In the genomic region with DNA sequence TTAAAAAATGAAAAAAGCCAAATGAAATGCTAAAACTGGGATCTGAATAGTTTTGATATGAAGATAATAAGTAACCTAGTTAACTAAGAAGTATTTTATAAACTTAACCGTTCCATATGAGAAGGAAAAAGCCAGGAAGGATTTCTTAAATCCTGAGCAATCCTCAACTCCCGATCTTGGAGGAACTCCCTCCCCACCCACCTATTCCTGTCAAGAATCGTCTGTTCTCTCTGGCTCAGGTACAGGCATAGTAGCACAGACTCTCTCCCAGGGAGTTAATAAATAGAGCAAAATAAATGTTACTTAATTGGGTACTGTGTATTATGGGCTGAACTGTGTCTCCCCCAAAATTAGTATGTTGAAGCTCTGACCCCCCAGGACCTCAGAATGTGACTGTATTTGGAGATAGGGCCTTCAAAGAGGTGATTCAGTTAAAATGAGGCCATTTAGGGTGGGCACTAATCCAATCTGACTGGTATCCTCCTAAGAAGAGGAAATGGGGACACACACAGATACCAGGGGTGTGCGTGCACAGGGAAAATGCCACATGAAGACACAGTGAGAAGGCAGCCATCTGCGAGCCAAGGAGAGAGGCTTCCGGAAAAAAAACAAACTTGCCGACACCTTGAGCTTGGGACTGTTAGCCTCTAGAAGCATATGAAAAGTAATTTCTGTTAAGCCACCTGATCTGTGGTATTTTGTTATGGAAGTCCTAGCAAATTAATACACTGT, we compare ENCODE assay signal across 21 cellular contexts. TPM values are rescaled to one million over a fixed set of nuclear protein-coding genes. Genes with fewer than 3 reads are reported as not detected.
DNase-seq lines count a peak whose midpoint lies in the region; ATAC-seq and TF ChIP-seq lines count a peak whose summit lies in the region.
"Had no signal": no experiment of that assay in that cellular context is flagged by ENCODE, and none has a peak within 500 bp of the region (broad histone marks: within the 10 kb centered on the region; RNA-seq: fewer than 3 reads in every experiment).

No MANE protein-coding gene starts in this region.

- intact Hi-C loops in activated CD4-positive, alpha-beta memory T cell treated with anti-CD3 and anti-CD28 coated beads for 36 hours (cut with micrococcal nuclease), result no loop called here
- intact Hi-C loops in heart left ventricle (cut with DNase I), result no loop called here

- WGBS in heart left ventricle, 4 donors, result 78 to 84% (median 82%) methylated on average over 7 of the region's 7 CpGs

- H3K4me3 Mint-ChIP-seq in activated CD4-positive, alpha-beta memory T cell treated with anti-CD3 and anti-CD28 coated beads for 36 hours, result no peak overlapping the region
- H3K4me3 Mint-ChIP-seq: activated B cell treated with CpG ODN at 0.5 μM for 24 hours; activated CD8-positive, alpha-beta T cell treated with anti-CD3 and anti-CD28 coated beads for 36 hours; naive thymus-derived CD8-positive, alpha-beta T cell had no signal

- no peaks in the 10 kb centered on the region for H3K27me3 Mint-ChIP-seq in activated CD4-positive, alpha-beta memory T cell treated with anti-CD3 and anti-CD28 coated beads for 36 hours
- H3K27me3 Mint-ChIP-seq: activated B cell treated with CpG ODN at 0.5 μM for 24 hours; activated CD8-positive, alpha-beta T cell treated with anti-CD3 and anti-CD28 coated beads for 36 hours; naive thymus-derived CD8-positive, alpha-beta T cell had no signal

- H3K4me1 Mint-ChIP-seq in activated CD4-positive, alpha-beta memory T cell treated with anti-CD3 and anti-CD28 coated beads for 36 hours (ENCODE audit: low read depth), result no peaks in the 10 kb centered on the region
- H3K4me1 Mint-ChIP-seq: activated B cell treated with CpG ODN at 0.5 μM for 24 hours had no signal

- in situ Hi-C loops in ACHN (cut with HindIII; ENCODE audit: low pct_ligation_motif_present, low pct_unique_long_range_greater_than_20kb, low sequenced_read_pairs), result no loop called here

- no peaks in the 10 kb centered on the region for H3K9me3 ChIP-seq in SJSA1 (replicated peaks)
- no peaks in the 10 kb centered on the region for H3K9me3 ChIP-seq in muscle layer of duodenum (ENCODE audit: control insufficient read depth in 1 of 2, low read length in 2 of 2)
- H3K9me3 ChIP-seq in heart left ventricle, result no peaks in the 10 kb centered on the region
- H3K9me3 ChIP-seq: gastrocnemius medialis, ovary had no signal

- no peak overlapping the region for H3K27ac Mint-ChIP-seq in activated CD4-positive, alpha-beta memory T cell treated with anti-CD3 and anti-CD28 coated beads for 36 hours
- H3K27ac Mint-ChIP-seq: activated B cell treated with CpG ODN at 0.5 μM for 24 hours; activated CD8-positive, alpha-beta T cell treated with anti-CD3 and anti-CD28 coated beads for 36 hours; naive thymus-derived CD8-positive, alpha-beta T cell had no signal

- no peaks in the 10 kb centered on the region for H3K9me3 Mint-ChIP-seq in activated CD4-positive, alpha-beta memory T cell treated with anti-CD3 and anti-CD28 coated beads for 36 hours
- H3K9me3 Mint-ChIP-seq: activated B cell treated with CpG ODN at 0.5 μM for 24 hours; activated CD8-positive, alpha-beta T cell treated with anti-CD3 and anti-CD28 coated beads for 36 hours; naive thymus-derived CD8-positive, alpha-beta T cell had no signal

- H3K36me3 ChIP-seq in SJSA1 (no peaks in the 10 kb centered on the region; the same call in 1 of the 2 replicates), muscle layer of duodenum (ENCODE audit: control insufficient read depth in 1 of 2, insufficient read depth in 2 of 2, low read length in 2 of 2) (peaks cover 0 to 3% of the 10 kb centered on the region in 2 donors), heart left ventricle (peaks cover 0 to 7% (median 0%) of the 10 kb centered on the region in 9 donors)
- H3K36me3 ChIP-seq: cardiac muscle cell, ovary had no signal

- POLR2A ChIA-PET in activated CD4-positive, alpha-beta memory T cell treated with anti-CD3 and anti-CD28 coated beads for 36 hours (lab: Charles Lee), result no interaction called here

- peak; percentile 55 for DNase-seq in ACHN
- no peak for DNase-seq in SJSA1 (ENCODE audit: low read depth in 1 of 2, low spot score in 2 of 2)
- peak; percentile 68 for DNase-seq in cerebellum (ENCODE audit: low spot score)
- DNase-seq in activated CD4-positive, alpha-beta memory T cell treated with anti-CD3 and anti-CD28 coated beads for 36 hours, result no peak
- no peak for DNase-seq in heart left ventricle
- DNase-seq: activated B cell treated with CpG ODN at 0.5 μM for 24 hours; activated CD8-positive, alpha-beta T cell treated with anti-CD3 and anti-CD28 coated beads for 36 hours; activated T-cell treated with anti-CD3 and anti-CD28 coated beads, Interleukin-2, amount 50 U/mL, for 1 hour; erythroblast; gastrocnemius medialis; mesendoderm; naive thymus-derived CD8-positive, alpha-beta T cell; NCI-H1436 treated with DMSO at 0.1 percent for 48 hours; NCI-H510A treated with DMSO at 0.1 percent for 48 hours; NK-92 treated with Interleukin-12 subunit alpha and Interleukin-12 subunit beta, amount 100 ng/mL, for 24 hours had no signal

- TF ChIP-seq CTCF in heart left ventricle (IDR thresholded peaks at IDR 0.05), result no peak

- H3K36me3 Mint-ChIP-seq in activated CD4-positive, alpha-beta memory T cell treated with anti-CD3 and anti-CD28 coated beads for 36 hours, result peaks cover 15% of the 10 kb centered on the region

- H3K4me3 ChIP-seq in SJSA1 (peak overlapping the region; percentile 8), muscle layer of duodenum (ENCODE audit: low read depth in 1 of 2, low read length in 2 of 2) (peak overlapping the region in 1 of 2 donors; percentile 12), heart left ventricle (no peak overlapping the region)
- H3K4me3 ChIP-seq: cardiac muscle cell, gastrocnemius medialis, ovary, SK-N-MC had no signal

- ATAC-seq in heart left ventricle (no peak), HG03469 (IDR thresholded peaks at IDR 0.05; ENCODE audit: unreplicated experiment) (no peak), HG02885 (IDR thresholded peaks at IDR 0.05; ENCODE audit: poor library complexity, unreplicated experiment) (no peak)
- ATAC-seq: activated CD8-positive, alpha-beta T cell treated with anti-CD3 and anti-CD28 coated beads for 36 hours; gastrocnemius medialis; naive thymus-derived CD8-positive, alpha-beta T cell had no signal

- TF ChIP-seq POLR2A in heart left ventricle (IDR thresholded peaks at IDR 0.05), result no peak

- H3K27ac ChIP-seq in SJSA1, result peak overlapping the region; percentile 88
- H3K27ac ChIP-seq in muscle layer of duodenum (ENCODE audit: low read length), result peak overlapping the region; percentile 2
- H3K27ac ChIP-seq in heart left ventricle, result no peak overlapping the region
- H3K27ac ChIP-seq: cardiac muscle cell, ovary, SK-N-MC had no signal

- no peaks in the 10 kb centered on the region for H3K27me3 ChIP-seq in SJSA1 (replicated peaks)
- H3K27me3 ChIP-seq in muscle layer of duodenum (ENCODE audit: low read depth, low read length), result no peaks in the 10 kb centered on the region
- no peaks in the 10 kb centered on the region for H3K27me3 ChIP-seq in heart left ventricle
- H3K27me3 ChIP-seq: cardiac muscle cell, gastrocnemius medialis, ovary had no signal

- H3K4me1 ChIP-seq in SJSA1 (replicated peaks) (peaks cover 53% of the 10 kb centered on the region), muscle layer of duodenum (ENCODE audit: control insufficient read depth in 1 of 2, insufficient read depth in 2 of 2, low read length in 2 of 2) (no peaks in the 10 kb centered on the region), heart left ventricle (peaks cover 0 to 8% (median 0%) of the 10 kb centered on the region in 12 donors)
- H3K4me1 ChIP-seq: gastrocnemius medialis had no signal

- CTCF ChIA-PET in activated CD4-positive, alpha-beta memory T cell treated with anti-CD3 and anti-CD28 coated beads for 36 hours (lab: Charles Lee), result no interaction called here

RNA-seq across cellular contexts. Expression of a gene that starts 28.7 kb away (rescaled TPM):
- 20.7 and 28.3 TPM in 2 replicates for total RNA-seq in SJSA1 (2014; rRNA removed; shearing (Covaris generic))
- 12.2 TPM for total RNA-seq in cerebellum
- 10 to 100 TPM; 16.9 to 20.3 TPM for total RNA-seq in activated CD4-positive, alpha-beta memory T cell treated with anti-CD3 and anti-CD28 coated beads for 36 hours
- 1 to 10 TPM; 2.8 to 7.9 (median 5.5) TPM for total RNA-seq in heart left ventricle
- polyA plus RNA-seq in heart left ventricle, result 1 to 10 TPM; 1.9 to 5.6 TPM

RNA-seq across cellular contexts. Expression of a gene that starts 38.6 kb away (rescaled TPM):
- total RNA-seq in SJSA1 (2014; rRNA removed; shearing (Covaris generic)), result 9.0 and 11.1 TPM in 2 replicates
- total RNA-seq in cerebellum, result 22.5 TPM
- total RNA-seq in activated CD4-positive, alpha-beta memory T cell treated with anti-CD3 and anti-CD28 coated beads for 36 hours, result 10 to 100 TPM; 23.3 to 26.7 TPM
- 10 to 100 TPM in 8 of 9 donors, 1 to 10 TPM in 1; 9.2 to 14.7 (median 13.3) TPM for total RNA-seq in heart left ventricle
- 10 to 100 TPM; 11.0 to 16.0 TPM for polyA plus RNA-seq in heart left ventricle

Comparison
In these comparisons a context has a peak if more than half of its experiments do, and no peak if none do; other contexts are left out.
1. DNase-seq: peak in ACHN (single experiment) and cerebellum (single experiment); none in SJSA1 (0 of 2), activated CD4-positive, alpha-beta memory T cell treated with anti-CD3 and anti-CD28 coated beads for 36 hours (single experiment) and heart left ventricle (0 of 5).
2. H3K27ac ChIP-seq: peak in SJSA1 (single experiment) and muscle layer of duodenum (single experiment); none in heart left ventricle (0 of 12).